1 cellular context compared by ENCODE assay signal in the genomic region with DNA sequence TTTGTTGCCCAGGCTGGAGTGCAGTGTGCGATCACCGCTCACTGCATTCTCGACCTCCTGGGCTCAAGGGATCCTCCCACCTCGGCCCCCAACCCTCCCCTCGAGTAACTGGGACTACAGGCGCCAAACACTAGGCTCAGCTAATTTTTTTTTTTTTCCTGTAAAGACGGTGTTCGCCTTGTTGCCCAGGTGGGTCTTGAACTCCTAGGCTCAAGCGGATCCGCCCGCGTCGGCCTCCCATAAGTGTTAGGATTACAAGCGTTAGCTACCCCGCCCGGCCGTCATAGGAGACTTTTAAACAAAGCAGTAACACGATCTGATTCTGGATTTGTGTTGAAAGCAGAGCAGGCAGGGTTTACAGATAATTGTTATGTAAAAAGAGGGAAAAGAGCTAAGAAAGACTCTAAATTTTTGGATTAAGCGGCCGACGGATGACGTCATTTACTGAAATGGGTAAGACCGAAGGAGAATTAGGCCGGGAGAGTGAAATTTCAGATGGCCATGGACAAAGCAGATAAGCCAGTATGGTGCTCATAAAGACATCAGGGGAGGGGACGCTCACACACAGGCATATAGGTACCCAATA.
TF ChIP-seq lines count a peak whose summit lies in the region.

No MANE protein-coding gene starts in this region.

TF ChIP-seq in GM12878, 131 proteins besides CTCF, POLR2A, EP300 and RAD21:
- peak; percentile 25 for TF ChIP-seq SMAD1 (IDR thresholded peaks at IDR 0.05; ENCODE audit: low read depth, partially characterized antibody)
- TF ChIP-seq, protein P1, sequence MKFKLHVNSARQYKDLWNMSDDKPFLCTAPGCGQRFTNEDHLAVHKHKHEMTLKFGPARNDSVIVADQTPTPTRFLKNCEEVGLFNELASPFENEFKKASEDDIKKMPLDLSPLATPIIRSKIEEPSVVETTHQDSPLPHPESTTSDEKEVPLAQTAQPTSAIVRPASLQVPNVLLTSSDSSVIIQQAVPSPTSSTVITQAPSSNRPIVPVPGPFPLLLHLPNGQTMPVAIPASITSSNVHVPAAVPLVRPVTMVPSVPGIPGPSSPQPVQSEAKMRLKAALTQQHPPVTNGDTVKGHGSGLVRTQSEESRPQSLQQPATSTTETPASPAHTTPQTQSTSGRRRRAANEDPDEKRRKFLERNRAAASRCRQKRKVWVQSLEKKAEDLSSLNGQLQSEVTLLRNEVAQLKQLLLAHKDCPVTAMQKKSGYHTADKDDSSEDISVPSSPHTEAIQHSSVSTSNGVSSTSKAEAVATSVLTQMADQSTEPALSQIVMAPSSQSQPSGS (IDR thresholded peaks at IDR 0.05; ENCODE audit: low read length), result peak; percentile 86; the same call in 1 of the 2 replicates
- TF ChIP-seq MEF2A (IDR thresholded peaks at IDR 0.05; ENCODE audit: insufficient read depth, low read depth, low read length), result 0 out of 2 replicates have a peak, but pooled peaks have one; percentile 32
- TF ChIP-seq KLF5 (IDR thresholded peaks at IDR 0.05; ENCODE audit: partially characterized antibody), result no peak
- TF ChIP-seq ZNF384 (IDR thresholded peaks at IDR 0.05; ENCODE audit: borderline replicate concordance, low read depth, low read length), result no peak
- no peak for TF ChIP-seq MTA3 (IDR thresholded peaks at IDR 0.05; ENCODE audit: borderline replicate concordance, low read length)
- no peak for TF ChIP-seq POLR2AphosphoS2 (IDR thresholded peaks at IDR 0.05; ENCODE audit: low read depth, low read length)
- peak; percentile 38; the same call in 1 of the 2 replicates for TF ChIP-seq CREM (IDR thresholded peaks at IDR 0.05; ENCODE audit: low read depth)
- TF ChIP-seq, protein P2, sequence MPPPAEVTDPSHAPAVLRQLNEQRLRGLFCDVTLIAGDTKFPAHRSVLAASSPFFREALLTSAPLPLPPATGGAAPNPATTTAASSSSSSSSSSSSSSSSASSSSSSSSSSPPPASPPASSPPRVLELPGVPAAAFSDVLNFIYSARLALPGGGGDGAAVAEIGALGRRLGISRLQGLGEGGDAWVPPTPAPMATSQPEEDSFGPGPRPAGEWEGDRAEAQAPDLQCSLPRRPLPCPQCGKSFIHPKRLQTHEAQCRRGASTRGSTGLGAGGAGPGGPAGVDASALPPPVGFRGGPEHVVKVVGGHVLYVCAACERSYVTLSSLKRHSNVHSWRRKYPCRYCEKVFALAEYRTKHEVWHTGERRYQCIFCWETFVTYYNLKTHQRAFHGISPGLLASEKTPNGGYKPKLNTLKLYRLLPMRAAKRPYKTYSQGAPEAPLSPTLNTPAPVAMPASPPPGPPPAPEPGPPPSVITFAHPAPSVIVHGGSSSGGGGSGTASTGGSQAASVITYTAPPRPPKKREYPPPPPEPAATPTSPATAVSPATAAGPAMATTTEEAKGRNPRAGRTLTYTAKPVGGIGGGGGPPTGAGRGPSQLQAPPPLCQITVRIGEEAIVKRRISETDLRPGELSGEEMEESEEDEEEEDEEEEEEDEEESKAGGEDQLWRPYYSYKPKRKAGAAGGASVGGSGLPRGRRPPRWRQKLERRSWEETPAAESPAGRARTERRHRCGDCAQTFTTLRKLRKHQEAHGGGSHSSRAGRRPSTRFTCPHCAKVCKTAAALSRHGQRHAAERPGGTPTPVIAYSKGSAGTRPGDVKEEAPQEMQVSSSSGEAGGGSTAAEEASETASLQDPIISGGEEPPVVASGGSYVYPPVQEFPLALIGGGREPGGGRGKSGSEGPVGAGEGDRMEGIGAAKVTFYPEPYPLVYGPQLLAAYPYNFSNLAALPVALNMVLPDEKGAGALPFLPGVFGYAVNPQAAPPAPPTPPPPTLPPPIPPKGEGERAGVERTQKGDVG (CRISPR knock-in tag; IDR thresholded peaks at IDR 0.05), result peak; percentile 54; the same call in 1 of the 2 replicates
- peak; percentile 98 for TF ChIP-seq ATF7 (IDR thresholded peaks at IDR 0.05; ENCODE audit: low read depth)
- TF ChIP-seq, protein P3, sequence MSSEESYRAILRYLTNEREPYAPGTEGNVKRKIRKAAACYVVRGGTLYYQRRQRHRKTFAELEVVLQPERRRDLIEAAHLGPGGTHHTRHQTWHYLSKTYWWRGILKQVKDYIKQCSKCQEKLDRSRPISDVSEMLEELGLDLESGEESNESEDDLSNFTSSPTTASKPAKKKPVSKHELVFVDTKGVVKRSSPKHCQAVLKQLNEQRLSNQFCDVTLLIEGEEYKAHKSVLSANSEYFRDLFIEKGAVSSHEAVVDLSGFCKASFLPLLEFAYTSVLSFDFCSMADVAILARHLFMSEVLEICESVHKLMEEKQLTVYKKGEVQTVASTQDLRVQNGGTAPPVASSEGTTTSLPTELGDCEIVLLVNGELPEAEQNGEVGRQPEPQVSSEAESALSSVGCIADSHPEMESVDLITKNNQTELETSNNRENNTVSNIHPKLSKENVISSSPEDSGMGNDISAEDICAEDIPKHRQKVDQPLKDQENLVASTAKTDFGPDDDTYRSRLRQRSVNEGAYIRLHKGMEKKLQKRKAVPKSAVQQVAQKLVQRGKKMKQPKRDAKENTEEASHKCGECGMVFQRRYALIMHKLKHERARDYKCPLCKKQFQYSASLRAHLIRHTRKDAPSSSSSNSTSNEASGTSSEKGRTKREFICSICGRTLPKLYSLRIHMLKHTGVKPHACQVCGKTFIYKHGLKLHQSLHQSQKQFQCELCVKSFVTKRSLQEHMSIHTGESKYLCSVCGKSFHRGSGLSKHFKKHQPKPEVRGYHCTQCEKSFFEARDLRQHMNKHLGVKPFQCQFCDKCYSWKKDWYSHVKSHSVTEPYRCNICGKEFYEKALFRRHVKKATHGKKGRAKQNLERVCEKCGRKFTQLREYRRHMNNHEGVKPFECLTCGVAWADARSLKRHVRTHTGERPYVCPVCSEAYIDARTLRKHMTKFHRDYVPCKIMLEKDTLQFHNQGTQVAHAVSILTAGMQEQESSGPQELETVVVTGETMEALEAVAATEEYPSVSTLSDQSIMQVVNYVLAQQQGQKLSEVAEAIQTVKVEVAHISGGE (CRISPR knock-in tag; IDR thresholded peaks at IDR 0.05), result no peak
- TF ChIP-seq, protein P4, sequence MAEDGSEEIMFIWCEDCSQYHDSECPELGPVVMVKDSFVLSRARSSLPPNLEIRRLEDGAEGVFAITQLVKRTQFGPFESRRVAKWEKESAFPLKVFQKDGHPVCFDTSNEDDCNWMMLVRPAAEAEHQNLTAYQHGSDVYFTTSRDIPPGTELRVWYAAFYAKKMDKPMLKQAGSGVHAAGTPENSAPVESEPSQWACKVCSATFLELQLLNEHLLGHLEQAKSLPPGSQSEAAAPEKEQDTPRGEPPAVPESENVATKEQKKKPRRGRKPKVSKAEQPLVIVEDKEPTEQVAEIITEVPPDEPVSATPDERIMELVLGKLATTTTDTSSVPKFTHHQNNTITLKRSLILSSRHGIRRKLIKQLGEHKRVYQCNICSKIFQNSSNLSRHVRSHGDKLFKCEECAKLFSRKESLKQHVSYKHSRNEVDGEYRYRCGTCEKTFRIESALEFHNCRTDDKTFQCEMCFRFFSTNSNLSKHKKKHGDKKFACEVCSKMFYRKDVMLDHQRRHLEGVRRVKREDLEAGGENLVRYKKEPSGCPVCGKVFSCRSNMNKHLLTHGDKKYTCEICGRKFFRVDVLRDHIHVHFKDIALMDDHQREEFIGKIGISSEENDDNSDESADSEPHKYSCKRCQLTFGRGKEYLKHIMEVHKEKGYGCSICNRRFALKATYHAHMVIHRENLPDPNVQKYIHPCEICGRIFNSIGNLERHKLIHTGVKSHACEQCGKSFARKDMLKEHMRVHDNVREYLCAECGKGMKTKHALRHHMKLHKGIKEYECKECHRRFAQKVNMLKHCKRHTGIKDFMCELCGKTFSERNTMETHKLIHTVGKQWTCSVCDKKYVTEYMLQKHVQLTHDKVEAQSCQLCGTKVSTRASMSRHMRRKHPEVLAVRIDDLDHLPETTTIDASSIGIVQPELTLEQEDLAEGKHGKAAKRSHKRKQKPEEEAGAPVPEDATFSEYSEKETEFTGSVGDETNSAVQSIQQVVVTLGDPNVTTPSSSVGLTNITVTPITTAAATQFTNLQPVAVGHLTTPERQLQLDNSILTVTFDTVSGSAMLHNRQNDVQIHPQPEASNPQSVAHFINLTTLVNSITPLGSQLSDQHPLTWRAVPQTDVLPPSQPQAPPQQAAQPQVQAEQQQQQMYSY (CRISPR knock-in tag; IDR thresholded peaks at IDR 0.05), result 0 out of 2 replicates have a peak, but pooled peaks have one; percentile 42
- 0 out of 2 replicates have a peak, but pooled peaks have one; percentile 75 for TF ChIP-seq JUND (IDR thresholded peaks at IDR 0.05; ENCODE audit: low read depth, low read length)
